Comparison of ENCODE assay signal across 22 cellular contexts in genomic region chr5:252546-252945, GRCh38. TPM values are rescaled to one million over a fixed set of nuclear protein-coding genes. Genes with fewer than 3 reads are reported as not detected.
A peak's percentile ranks its signal among the peaks of the same experiment; 100 is the strongest.
DNase-seq lines count a peak whose midpoint lies in the region; ATAC-seq, FAIRE-seq and TF ChIP-seq lines count a peak whose summit lies in the region.
"Had no signal": no experiment of that assay in that cellular context is flagged by ENCODE, and none has a peak within 500 bp of the region (broad histone marks: within the 10 kb centered on the region; RNA-seq: fewer than 3 reads in every experiment).

No MANE protein-coding gene starts in this region.

- H3K27me3 ChIP-seq in keratinocyte (ENCODE audit: control insufficient read depth, extremely low read depth, insufficient read depth, low read length), result no peaks in the 10 kb centered on the region
- H3K27me3 ChIP-seq: suprapubic skin had no signal

- no peaks in the 10 kb centered on the region for H4K20me1 ChIP-seq in keratinocyte (ENCODE audit: control insufficient read depth, extremely low read depth, insufficient read depth, low read length)

- no peak for FAIRE-seq in keratinocyte (lab: Jason Lieb, UNC)
- FAIRE-seq: GM12891, islet of Langerhans, RCC 7860 had no signal

- H3K27ac ChIP-seq in keratinocyte (ENCODE audit: control insufficient read depth, insufficient read depth, low read length), result no peak overlapping the region
- H3K27ac ChIP-seq: HL-60 had no signal

- ATAC-seq in HG03469 (IDR thresholded peaks at IDR 0.05; ENCODE audit: unreplicated experiment), result no peak

- H3K27me3 Mint-ChIP-seq in Calu3 (ENCODE audit: unreplicated experiment), result no peaks in the 10 kb centered on the region
- no peaks in the 10 kb centered on the region for H3K27me3 Mint-ChIP-seq in activated CD4-positive, alpha-beta memory T cell treated with anti-CD3 and anti-CD28 coated beads, Interleukin-2, amount 10 ng/mL, durations not matched to agents 7 days and 5 days

- POLR2A ChIA-PET in activated CD4-positive, alpha-beta memory T cell treated with anti-CD3 and anti-CD28 coated beads, Interleukin-2, amount 10 ng/mL, durations not matched to agents 7 days and 5 days (lab: Charles Lee), result no interaction called here

- H3K4me3 ChIP-seq in keratinocyte (ENCODE audit: control insufficient read depth in 2 of 3, extremely low read depth in 1 of 3, insufficient read depth in 2 of 3, low read depth in 1 of 3, low read length in 3 of 3), result no peak overlapping the region
- H3K4me3 ChIP-seq: suprapubic skin had no signal

- intact Hi-C loops in Calu3 (cut with micrococcal nuclease; ENCODE audit: unreplicated experiment), result no loop called here

- no peaks in the 10 kb centered on the region for H3K9me1 ChIP-seq in keratinocyte (ENCODE audit: control insufficient read depth, extremely low read depth, insufficient read depth, low read length)

- no peaks in the 10 kb centered on the region for H3K9me3 Mint-ChIP-seq in Calu3 (ENCODE audit: low read depth, unreplicated experiment)
- no peaks in the 10 kb centered on the region for H3K9me3 Mint-ChIP-seq in activated CD4-positive, alpha-beta memory T cell treated with anti-CD3 and anti-CD28 coated beads, Interleukin-2, amount 10 ng/mL, durations not matched to agents 7 days and 5 days
- H3K9me3 Mint-ChIP-seq: T-helper 1 cell treated with Interleukin-12 subunit alpha and Interleukin-12 subunit beta and Interleukin-4 antibody, amounts not matched to agents 30 μg/mL and 1 μg/mL, for 36 hours had no signal

- CTCF ChIA-PET in Calu3 (lab: Charles Lee), result no interaction called here
- CTCF ChIA-PET in activated CD4-positive, alpha-beta memory T cell treated with anti-CD3 and anti-CD28 coated beads, Interleukin-2, amount 10 ng/mL, durations not matched to agents 7 days and 5 days (lab: Charles Lee), result no interaction called here

- no TSS peak for BruUV-seq in Calu3 (replicated peaks; lab: Mats Ljungman, UMichigan)

- H3K4me1 ChIP-seq in keratinocyte (ENCODE audit: control insufficient read depth, extremely low read depth, insufficient read depth, low read length), result no peaks in the 10 kb centered on the region

- TF ChIP-seq CTCF in Calu3 (IDR thresholded peaks at IDR 0.05; ENCODE audit: unreplicated experiment) (no peak), keratinocyte (optimal IDR thresholded peaks at IDR 0.05 in 1 of 3, IDR thresholded peaks at IDR 0.05 in 1 of 3, conservative IDR thresholded peaks at IDR 0.05 in 1 of 3; ENCODE audit: extremely low read depth in 1 of 3, insufficient read depth in 2 of 3, low read length in 3 of 3) (no peak)

- in situ Hi-C loops in ACHN (cut with HindIII; ENCODE audit: low pct_ligation_motif_present, low pct_unique_long_range_greater_than_20kb, low sequenced_read_pairs), result no loop called here

- no peaks in the 10 kb centered on the region for H3K79me2 ChIP-seq in keratinocyte (ENCODE audit: control insufficient read depth, insufficient read depth, low read length)

- peaks cover 5 to 17% of the 10 kb centered on the region in 2 experiments for H3K36me3 ChIP-seq in keratinocyte (ENCODE audit: control insufficient read depth in 2 of 2, extremely low read depth in 1 of 2, insufficient read depth in 2 of 2, low read length in 2 of 2)

- peak overlapping the region; percentile 40 for H3K4me3 Mint-ChIP-seq in Calu3 (ENCODE audit: low read depth, unreplicated experiment)
- peak overlapping the region; percentile 24 for H3K4me3 Mint-ChIP-seq in activated CD4-positive, alpha-beta memory T cell treated with anti-CD3 and anti-CD28 coated beads, Interleukin-2, amount 10 ng/mL, durations not matched to agents 7 days and 5 days
- H3K4me3 Mint-ChIP-seq: endodermal cell; H9; T-helper 1 cell treated with Interleukin-12 subunit alpha and Interleukin-12 subunit beta and Interleukin-4 antibody, amounts not matched to agents 30 μg/mL and 1 μg/mL, for 36 hours had no signal

- H3K4me2 ChIP-seq in keratinocyte (ENCODE audit: control insufficient read depth, extremely low read depth, insufficient read depth, low read depth, low read length), result peak overlapping the region; percentile 12

- DNase-seq in ACHN (peak; percentile 19), Calu3 (no peak), keratinocyte (ENCODE audit: low read depth, low spot score) (peak; percentile 56), NCI-H128 (lab: John Stamatoyannopoulos, UW; ENCODE audit: unreplicated experiment) (no peak)
- DNase-seq in activated CD4-positive, alpha-beta memory T cell treated with anti-CD3 and anti-CD28 coated beads, Interleukin-2, amount 10 ng/mL, durations not matched to agents 7 days and 5 days, result no peak
- DNase-seq in stimulated activated CD4-positive, alpha-beta T cell treated with anti-CD3 and anti-CD28 coated beads, Interleukin-4, amount 100 ng/mL, for 4 hours, result no peak
- DNase-seq in stimulated activated CD8-positive, alpha-beta memory T cell treated with anti-CD3 and anti-CD28 coated beads, Interleukin-4, amount 100 ng/mL, for 48 hours, result no peak
- DNase-seq: activated CD4-positive, alpha-beta T cell treated with anti-CD3 and anti-CD28 coated beads for 1 hour; activated effector memory CD4-positive, alpha-beta T cell treated with Interleukin-2 at 50 U/mL for 16 hours; endodermal cell; H9; Kasumi-1; NCI-H2081; NCI-H526 treated with DMSO at 0.1 percent for 48 hours; stimulated activated CD4-positive, alpha-beta T cell treated with anti-CD3 and anti-CD28 coated beads, Interleukin-12 subunit alpha, Interleukin-12 subunit beta, amount 100 ng/mL, for 4 hours had no signal

- peaks cover 27% of the 10 kb centered on the region for H3K36me3 Mint-ChIP-seq in Calu3 (ENCODE audit: insufficient read depth, unreplicated experiment)
- H3K36me3 Mint-ChIP-seq in activated CD4-positive, alpha-beta memory T cell treated with anti-CD3 and anti-CD28 coated beads, Interleukin-2, amount 10 ng/mL, durations not matched to agents 7 days and 5 days (ENCODE audit: low read depth), result peaks cover 72% of the 10 kb centered on the region

- H3K9me3 ChIP-seq in keratinocyte (ENCODE audit: control insufficient read depth, low read depth, low read length), result no peaks in the 10 kb centered on the region
- H3K9me3 ChIP-seq: suprapubic skin had no signal

- dilution Hi-C loops in keratinocyte (cut with MboI; ENCODE audit: extremely low pct_ligation_motif_present, low sequenced_read_pairs), result no loop called here

- H2AFZ ChIP-seq in keratinocyte (ENCODE audit: control insufficient read depth, low read length), result no peak overlapping the region

- H3K9ac ChIP-seq in keratinocyte (ENCODE audit: control insufficient read depth, extremely low read depth, insufficient read depth, low read length), result no peak overlapping the region

- peak overlapping the region; percentile 96 for H3K27ac Mint-ChIP-seq in Calu3 (ENCODE audit: unreplicated experiment)
- H3K27ac Mint-ChIP-seq in activated CD4-positive, alpha-beta memory T cell treated with anti-CD3 and anti-CD28 coated beads, Interleukin-2, amount 10 ng/mL, durations not matched to agents 7 days and 5 days, result peak overlapping the region; percentile 84
- H3K27ac Mint-ChIP-seq: endodermal cell; H9; T-helper 1 cell treated with Interleukin-12 subunit alpha and Interleukin-12 subunit beta and Interleukin-4 antibody, amounts not matched to agents 30 μg/mL and 1 μg/mL, for 36 hours had no signal

- peaks cover 13% of the 10 kb centered on the region for H3K4me1 Mint-ChIP-seq in Calu3 (ENCODE audit: low read depth, unreplicated experiment)
- H3K4me1 Mint-ChIP-seq in activated CD4-positive, alpha-beta memory T cell treated with anti-CD3 and anti-CD28 coated beads, Interleukin-2, amount 10 ng/mL, durations not matched to agents 7 days and 5 days, result peaks cover 18% of the 10 kb centered on the region
- H3K4me1 Mint-ChIP-seq: endodermal cell, H9 had no signal

RNA-seq across cellular contexts. Expression of gene PDCD6, which starts 18.9 kb away (rescaled TPM):
- total RNA-seq in Calu3 (2022), result 109 and 127 TPM in 2 replicates
- total RNA-seq in activated CD4-positive, alpha-beta memory T cell treated with anti-CD3 and anti-CD28 coated beads, Interleukin-2, amount 10 ng/mL, durations not matched to agents 7 days and 5 days, result 10 to 100 TPM; 85.3 to 90.4 TPM
- 276 to 329 TPM (median 309 TPM) in 3 replicates for polyA plus RNA-seq in keratinocyte
- 118 TPM for polyA plus RNA-seq in keratinocyte (2011; ENCODE audit: low read depth)
- polyA plus RNA-seq in keratinocyte (2011; cell fraction: cytosol; rRNA removed), result 264 and 313 TPM in 2 replicates
- polyA plus RNA-seq in keratinocyte (2011; cell fraction: nucleus; rRNA removed), result 201 and 202 TPM in 2 replicates
- 192 and 230 TPM in 2 replicates for polyA plus RNA-seq in keratinocyte (2012; ENCODE audit: low replicate concordance)
- polyA minus RNA-seq in keratinocyte, result 225 to 246 TPM (median 233 TPM) in 3 replicates
- 130 TPM for polyA minus RNA-seq in keratinocyte (2011; cell fraction: cytosol; rRNA and poly(A)+ RNA removed)
- 51.4 and 70.7 TPM in 2 replicates for polyA minus RNA-seq in keratinocyte (2011; cell fraction: nucleus; rRNA and poly(A)+ RNA removed)

RNA-seq across cellular contexts. Expression of gene SDHA, which starts 34.4 kb away (rescaled TPM):
- 96.9 and 107 TPM in 2 replicates for total RNA-seq in Calu3 (2022)
- total RNA-seq in activated CD4-positive, alpha-beta memory T cell treated with anti-CD3 and anti-CD28 coated beads, Interleukin-2, amount 10 ng/mL, durations not matched to agents 7 days and 5 days, result 100 to 1,000 TPM; 144 to 150 TPM
- 118 to 179 TPM (median 178 TPM) in 3 replicates for polyA plus RNA-seq in keratinocyte
- 79.2 TPM for polyA plus RNA-seq in keratinocyte (2011; ENCODE audit: low read depth)
- 93.4 and 117 TPM in 2 replicates for polyA plus RNA-seq in keratinocyte (2011; cell fraction: cytosol; rRNA removed)
- polyA plus RNA-seq in keratinocyte (2011; cell fraction: nucleus; rRNA removed), result 213 and 214 TPM in 2 replicates
- 133 and 179 TPM in 2 replicates for polyA plus RNA-seq in keratinocyte (2012; ENCODE audit: low replicate concordance)
- polyA minus RNA-seq in keratinocyte, result 232 to 318 TPM (median 239 TPM) in 3 replicates
- 144 TPM for polyA minus RNA-seq in keratinocyte (2011; cell fraction: cytosol; rRNA and poly(A)+ RNA removed)
- polyA minus RNA-seq in keratinocyte (2011; cell fraction: nucleus; rRNA and poly(A)+ RNA removed), result 112 and 144 TPM in 2 replicates

RNA-seq across cellular contexts. Expression of gene CCDC127, which starts 34.6 kb away (rescaled TPM):
- 7.3 and 7.8 TPM in 2 replicates for total RNA-seq in Calu3 (2022)
- total RNA-seq in activated CD4-positive, alpha-beta memory T cell treated with anti-CD3 and anti-CD28 coated beads, Interleukin-2, amount 10 ng/mL, durations not matched to agents 7 days and 5 days, result 1 to 10 TPM; 5.6 to 6.5 TPM
- polyA plus RNA-seq in keratinocyte, result 4.6 to 5.7 TPM (median 4.9 TPM) in 3 replicates
- polyA plus RNA-seq in keratinocyte (2011; ENCODE audit: low read depth), result 5.7 TPM
- 4.1 TPM in 2 replicates for polyA plus RNA-seq in keratinocyte (2011; cell fraction: cytosol; rRNA removed)
- polyA plus RNA-seq in keratinocyte (2011; cell fraction: nucleus; rRNA removed), result 10.1 and 11.2 TPM in 2 replicates
- polyA plus RNA-seq in keratinocyte (2012; ENCODE audit: low replicate concordance), result 3.9 and 5.3 TPM in 2 replicates
- 2.8 to 4.7 TPM (median 3.9 TPM) in 3 replicates for polyA minus RNA-seq in keratinocyte
- polyA minus RNA-seq in keratinocyte (2011; cell fraction: cytosol; rRNA and poly(A)+ RNA removed), result 3.6 TPM
- polyA minus RNA-seq in keratinocyte (2011; cell fraction: nucleus; rRNA and poly(A)+ RNA removed), result 4.2 and 6.7 TPM in 2 replicates

Comparison
In these comparisons a context has a peak if more than half of its experiments do, and no peak if none do; other contexts are left out.
1. DNase-seq: peak in ACHN (single experiment) and keratinocyte (single experiment); none in Calu3 (single experiment), activated CD4-positive, alpha-beta memory T cell treated with anti-CD3 and anti-CD28 coated beads, Interleukin-2, amount 10 ng/mL, durations not matched to agents 7 days and 5 days (single experiment), stimulated activated CD4-positive, alpha-beta T cell treated with anti-CD3 and anti-CD28 coated beads, Interleukin-4, amount 100 ng/mL, for 4 hours (0 of 2), NCI-H128 (single experiment) and stimulated activated CD8-positive, alpha-beta memory T cell treated with anti-CD3 and anti-CD28 coated beads, Interleukin-4, amount 100 ng/mL, for 48 hours (single experiment).